ENCODE assay signal across 8 cellular contexts in genomic region chr18:61893304-61893970, GRCh38. TPM values are rescaled to one million over a fixed set of nuclear protein-coding genes. Genes with fewer than 3 reads are reported as not detected.
DNase-seq lines count a peak whose midpoint lies in the region; ATAC-seq and TF ChIP-seq lines count a peak whose summit lies in the region.

No MANE protein-coding gene starts in this region.

- H3K27me3 ChIP-seq in gastroesophageal sphincter (peaks cover 16% of the 10 kb centered on the region), neuronal stem cell (ENCODE audit: control insufficient read depth in 3 of 3, insufficient read depth in 3 of 3, low read depth in 1 of 3, low read length in 3 of 3) (no peaks in the 10 kb centered on the region)

- H3K18ac ChIP-seq in neuronal stem cell (ENCODE audit: low read length) = peak overlapping the region; percentile 95

- no peak overlapping the region for H4K8ac ChIP-seq in neuronal stem cell (ENCODE audit: low read depth, low read length)

- H2BK5ac ChIP-seq in neuronal stem cell (ENCODE audit: low read length) = peak overlapping the region; percentile 94

- DNase-seq in NCI-H510A (lab: John Stamatoyannopoulos, UW) (peak; percentile 63), activated gamma-delta T cell treated with Interleukin-2 at 50 U/mL for 16 hours (peak; percentile 7), neuronal stem cell (ENCODE audit: low spot score) (peak; percentile 65), SKM-1 (lab: John Stamatoyannopoulos, UW; ENCODE audit: unreplicated experiment) (no peak), UCSD-AML1 (lab: John Stamatoyannopoulos, UW; ENCODE audit: unreplicated experiment) (no peak)

- TF ChIP-seq EP300 in gastroesophageal sphincter (IDR thresholded peaks at IDR 0.05) = no peak

- H2AFZ ChIP-seq in neuronal stem cell (ENCODE audit: low read length) = peak overlapping the region; percentile 92

- peak overlapping the region; percentile 85 for H3K9ac ChIP-seq in neuronal stem cell (ENCODE audit: low read depth, low read length, poor library complexity)

- H4K91ac ChIP-seq in neuronal stem cell (ENCODE audit: low read depth, low read length, poor library complexity) = no peak overlapping the region

- TF ChIP-seq POLR2A in gastroesophageal sphincter (IDR thresholded peaks at IDR 0.05) = no peak

- peak; percentile 27 for ATAC-seq in HG02642 (IDR thresholded peaks at IDR 0.05; ENCODE audit: poor library complexity, unreplicated experiment)
- peak; percentile 44 for ATAC-seq in gastroesophageal sphincter

- peak overlapping the region; percentile 7 for H2AK5ac ChIP-seq in neuronal stem cell (ENCODE audit: low read depth, low read length)

- H2BK120ac ChIP-seq in neuronal stem cell (ENCODE audit: low read depth, low read length) = peak overlapping the region; percentile 35

- no peak overlapping the region for H2BK12ac ChIP-seq in neuronal stem cell (ENCODE audit: low read length)

- peak overlapping the region; percentile 79 for H3K4me2 ChIP-seq in neuronal stem cell (ENCODE audit: insufficient read depth, low read length, poor library complexity, severe bottlenecking)

- H3K14ac ChIP-seq in neuronal stem cell (ENCODE audit: low read length) = peak overlapping the region; percentile 91

- H3K79me1 ChIP-seq in neuronal stem cell (ENCODE audit: low read depth, low read length) = no peaks in the 10 kb centered on the region

- H3K4ac ChIP-seq in neuronal stem cell (ENCODE audit: low read length) = no peak overlapping the region

- H3K36me3 ChIP-seq in gastroesophageal sphincter = no peaks in the 10 kb centered on the region
- H3K36me3 ChIP-seq in neuronal stem cell (replicated peaks in 1 of 2; ENCODE audit: control insufficient read depth in 2 of 2, insufficient read depth in 2 of 2, low read length in 2 of 2) = peaks cover 2 to 28% of the 10 kb centered on the region in 2 donors

- H3K23ac ChIP-seq in neuronal stem cell (ENCODE audit: low read depth, low read length, poor library complexity) = peak overlapping the region; percentile 82

- TF ChIP-seq CTCF in GM12875 (IDR thresholded peaks at IDR 0.05; ENCODE audit: borderline replicate concordance, insufficient read depth, low read depth, low read length) (no peak), gastroesophageal sphincter (IDR thresholded peaks at IDR 0.05) (no peak)

- peak overlapping the region; percentile 48 for H3K4me3 ChIP-seq in GM12875 (ENCODE audit: low read depth, low read length)
- peak overlapping the region; percentile 85 to 87 for H3K4me3 ChIP-seq in gastroesophageal sphincter
- H3K4me3 ChIP-seq in neuronal stem cell (ENCODE audit: low read length in 2 of 2) = peak overlapping the region; percentile 54 to 93

- H3K4me1 ChIP-seq in gastroesophageal sphincter (peaks cover 0 to 32% (median 4%) of the 10 kb centered on the region in 3 donors), neuronal stem cell (ENCODE audit: control insufficient read depth in 2 of 2, insufficient read depth in 1 of 2, low read depth in 1 of 2, low read length in 2 of 2) (peaks cover 13 to 15% of the 10 kb centered on the region in 2 donors)

- WGBS in gastroesophageal sphincter (ENCODE audit: low coverage in 1 of 2), 2 donors = 0 to 1% methylated on average over 9 of the region's 65 CpGs
- WGBS in neuronal stem cell (ENCODE audit: extremely low coverage in 2 of 2, insufficient read length in 2 of 2, insufficient replicate concordance in 1 of 2), 2 donors = no CpG with 5 or more reads among the region's 65 CpGs

- H3K9me3 ChIP-seq in gastroesophageal sphincter (no peaks in the 10 kb centered on the region), neuronal stem cell (replicated peaks in 1 of 2; ENCODE audit: control insufficient read depth in 2 of 2, insufficient read depth in 1 of 2, low read depth in 1 of 2, low read length in 2 of 2) (peaks cover 2 to 3% of the 10 kb centered on the region in 2 donors)

- no peak overlapping the region for H2BK15ac ChIP-seq in neuronal stem cell (ENCODE audit: low read length)

- H3K27ac ChIP-seq in gastroesophageal sphincter (peak overlapping the region; percentile 7 to 88 (median 62)), neuronal stem cell (replicated peaks; ENCODE audit: low read length) (peak overlapping the region; percentile 56)

RNA-seq across cellular contexts. Expression of gene RNF152, which starts 0.6 kb away (rescaled TPM):
- 10 to 100 TPM in 2 of 4 donors, 1 to 10 TPM in 2; 9.0 to 11.2 (median 10.1) TPM for total RNA-seq in gastroesophageal sphincter
- polyA plus RNA-seq in neuronal stem cell (2013, experiment 1 of 2) = 4.4 TPM
- 3.8 TPM for polyA plus RNA-seq in neuronal stem cell (2013, experiment 2 of 2)

Comparison
In these comparisons a context has a peak if more than half of its experiments do, and no peak if none do; other contexts are left out.
1. DNase-seq: peak in NCI-H510A (single experiment), activated gamma-delta T cell treated with Interleukin-2 at 50 U/mL for 16 hours (single experiment) and neuronal stem cell (single experiment); none in SKM-1 (single experiment) and UCSD-AML1 (single experiment).
2. Peak in every context shown above with its lines, with median percentiles within 50 percentile points of each other: H3K4me3 ChIP-seq.